In genomic region chrX:14673764-14674163, GRCh38 we compare ENCODE assay signal across 8 cellular contexts.
DNase-seq lines count a peak whose midpoint lies in the region; ATAC-seq and TF ChIP-seq lines count a peak whose summit lies in the region.

No MANE protein-coding gene starts in this region.

- H3K27ac Mint-ChIP-seq in memory B cell (peak overlapping the region; percentile 92), CD14-positive monocyte (peak overlapping the region in 1 of 7 donors; percentile 3), T-helper 17 cell (no peak overlapping the region)

- intact Hi-C loops in CD14-positive monocyte (cut with micrococcal nuclease): no loop called here

- ATAC-seq in HG03439 (IDR thresholded peaks at IDR 0.05; ENCODE audit: unreplicated experiment): peak; percentile 97
- ATAC-seq in memory B cell (ENCODE audit: low read depth): peak; percentile 85
- no peak for ATAC-seq in T-helper 17 cell

- no peak for TF ChIP-seq CTCF in GM12865 (IDR thresholded peaks at IDR 0.05; ENCODE audit: insufficient read depth, low read depth, low read length, missing control alignments)
- no peak for TF ChIP-seq CTCF in GM20000 (IDR thresholded peaks at IDR 0.05; ENCODE audit: extremely low read depth, missing control alignments)
- TF ChIP-seq CTCF in CD14-positive monocyte (IDR thresholded peaks at IDR 0.05): no peak

- H3K4me1 Mint-ChIP-seq in memory B cell: peaks cover 33% of the 10 kb centered on the region
- no peaks in the 10 kb centered on the region for H3K4me1 Mint-ChIP-seq in CD14-positive monocyte
- H3K4me1 Mint-ChIP-seq in T-helper 17 cell: peaks cover 6% of the 10 kb centered on the region

- H3K36me3 Mint-ChIP-seq in memory B cell (no peaks in the 10 kb centered on the region), CD14-positive monocyte (no peaks in the 10 kb centered on the region), T-helper 17 cell (ENCODE audit: low read depth) (no peaks in the 10 kb centered on the region)

- H3K9me3 Mint-ChIP-seq in memory B cell (no peaks in the 10 kb centered on the region), CD14-positive monocyte (peaks cover 0 to 4% (median 0%) of the 10 kb centered on the region in 7 donors)

- no peaks in the 10 kb centered on the region for H3K9me3 ChIP-seq in T-helper 17 cell (ENCODE audit: control insufficient read depth, low read length, poor library complexity, severe bottlenecking)

- peak; percentile 80 for DNase-seq in GM12865 (ENCODE audit: low read depth)
- DNase-seq in GM20000 (ENCODE audit: low spot score): peak; percentile 43
- DNase-seq in SW 1271 (lab: John Stamatoyannopoulos, UW): peak; percentile 9 to 34
- DNase-seq in memory B cell (ENCODE audit: low spot score in 2 of 2): peak in 1 of 2 donors; percentile 31
- DNase-seq in CD14-positive monocyte (ENCODE audit: low spot score): no peak
- DNase-seq in T-helper 9 cell: no peak
- no peak for DNase-seq in T-helper 17 cell

- H3K4me3 Mint-ChIP-seq in memory B cell (peak overlapping the region; percentile 35), CD14-positive monocyte (no peak overlapping the region), T-helper 17 cell (no peak overlapping the region)

- H3K27me3 Mint-ChIP-seq in memory B cell: no peaks in the 10 kb centered on the region
- peaks cover 0 to 2% (median 0%) of the 10 kb centered on the region in 3 donors for H3K27me3 Mint-ChIP-seq in CD14-positive monocyte (ENCODE audit: low read depth in 3 of 3)
- H3K27me3 Mint-ChIP-seq in T-helper 17 cell: no peaks in the 10 kb centered on the region

- no peak overlapping the region for H3K4me3 ChIP-seq in GM12865 (ENCODE audit: low read depth, low read length)

Comparison
In these comparisons a context has a peak if more than half of its experiments do, and no peak if none do; other contexts are left out.
1. DNase-seq: peak in GM12865 (single experiment), GM20000 (single experiment) and SW 1271 (2 of 2); none in CD14-positive monocyte (single experiment), T-helper 9 cell (single experiment) and T-helper 17 cell (0 of 3).